ENCODE assay signal across 13 cellular contexts in the genomic region with DNA sequence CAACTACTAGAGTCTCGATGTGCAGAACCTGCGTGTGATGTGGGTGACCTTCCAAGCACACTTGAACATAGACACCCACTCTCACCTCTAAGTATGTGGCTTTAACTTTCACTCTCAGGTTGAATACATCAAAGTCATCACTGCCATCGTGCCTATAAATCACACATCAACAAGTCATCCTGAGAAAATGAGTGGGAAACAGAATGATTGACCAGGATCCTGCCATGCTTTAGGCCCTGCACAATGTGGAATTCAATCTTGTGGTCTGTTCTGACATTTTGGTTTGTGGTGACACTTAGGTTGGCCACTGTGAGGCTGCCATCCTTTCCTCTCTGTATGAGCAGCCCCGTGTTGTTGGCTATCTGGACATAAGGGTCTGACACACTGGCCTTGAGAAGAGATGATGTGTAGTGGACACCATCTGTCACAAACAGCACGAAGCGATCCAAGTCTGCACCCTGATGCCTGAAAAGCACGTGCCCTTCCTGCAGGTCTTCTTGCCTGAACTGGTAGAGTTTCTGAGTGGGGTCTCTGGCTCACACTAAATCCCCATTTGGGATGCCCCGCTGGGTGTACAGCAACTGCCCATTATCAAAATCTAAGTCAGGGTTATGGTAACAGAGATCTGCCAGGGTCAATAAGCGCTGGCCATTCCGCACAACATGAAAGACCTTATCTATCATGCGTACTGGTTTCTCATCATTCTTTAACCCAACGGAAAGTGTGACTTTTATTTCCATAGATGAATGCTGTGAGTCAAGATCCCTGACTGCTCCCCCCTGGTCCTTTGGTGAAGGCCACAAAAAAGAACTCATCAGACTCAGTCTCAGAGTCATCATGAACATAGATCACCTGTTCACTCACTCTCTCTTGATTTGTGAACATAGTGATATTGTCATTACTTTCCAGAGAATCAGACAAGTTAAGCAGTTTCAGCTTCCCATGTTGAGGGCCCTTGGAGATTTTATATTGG.
DNase-seq lines count a peak whose midpoint lies in the region; ATAC-seq lines count a peak whose summit lies in the region.
"Had no signal": no experiment of that assay in that cellular context is flagged by ENCODE, and none has a peak within 500 bp of the region (broad histone marks: within the 10 kb centered on the region; RNA-seq: fewer than 3 reads in every experiment).

No MANE protein-coding gene starts in this region.

- H3K4me3 Mint-ChIP-seq in activated T-cell treated with anti-CD3 and anti-CD28 coated beads, Interleukin-2, amount 50 U/mL, for 4 hours: no peak overlapping the region
- H3K4me3 Mint-ChIP-seq: nephron progenitor cell had no signal

- H3K9me3 Mint-ChIP-seq in activated T-cell treated with anti-CD3 and anti-CD28 coated beads, Interleukin-2, amount 50 U/mL, for 4 hours: no peaks in the 10 kb centered on the region
- H3K9me3 Mint-ChIP-seq: nephron progenitor cell had no signal

- H3K36me3 Mint-ChIP-seq in activated T-cell treated with anti-CD3 and anti-CD28 coated beads, Interleukin-2, amount 50 U/mL, for 4 hours (ENCODE audit: insufficient read depth): no peaks in the 10 kb centered on the region

- H3K4me1 Mint-ChIP-seq in activated T-cell treated with anti-CD3 and anti-CD28 coated beads, Interleukin-2, amount 50 U/mL, for 4 hours (ENCODE audit: low read depth): peaks cover 22% of the 10 kb centered on the region

- ATAC-seq in activated T-cell treated with anti-CD3 and anti-CD28 coated beads, Interleukin-2, amount 50 U/mL, for 4 hours: peak; percentile 79
- no peak for ATAC-seq in GM21576 (IDR thresholded peaks at IDR 0.05; ENCODE audit: unreplicated experiment)

- DNase-seq in stimulated activated CD4-positive, alpha-beta T cell treated with anti-CD3 and anti-CD28 coated beads, Interleukin-15, amount 100 ng/mL, for 24 hours: peak; percentile 58
- DNase-seq in stimulated activated CD4-positive, alpha-beta T cell treated with anti-CD3 and anti-CD28 coated beads, Interleukin-12 subunit alpha, Interleukin-12 subunit beta, amount 100 ng/mL, for 4 hours: no peak
- DNase-seq in activated T-cell treated with anti-CD3 and anti-CD28 coated beads, Interleukin-2, amount 50 U/mL, for 4 hours: no peak
- DNase-seq in stimulated activated CD4-positive, alpha-beta T cell treated with anti-CD3 and anti-CD28 coated beads, Interleukin-1b, Interleukin-23, amount 100 ng/mL, for 48 hours: peak; percentile 58
- DNase-seq in NAMALWA (ENCODE audit: low spot score): no peak
- DNase-seq in dedifferentiated amniotic fluid mesenchymal stem cell (ENCODE audit: extremely low spot score): no peak
- DNase-seq: AML-193, foreskin melanocyte, H7, NCI-H2029 treated with DMSO at 0.1 percent for 48 hours, NCI-H510A treated with DMSO at 0.1 percent for 48 hours, nephron progenitor cell had no signal

- peaks cover 16% of the 10 kb centered on the region for H3K27me3 Mint-ChIP-seq in activated T-cell treated with anti-CD3 and anti-CD28 coated beads, Interleukin-2, amount 50 U/mL, for 4 hours (ENCODE audit: low read depth)

Comparison
In these comparisons a context has a peak if more than half of its experiments do, and no peak if none do; other contexts are left out.
1. DNase-seq: peak in stimulated activated CD4-positive, alpha-beta T cell treated with anti-CD3 and anti-CD28 coated beads, Interleukin-15, amount 100 ng/mL, for 24 hours (single experiment) and stimulated activated CD4-positive, alpha-beta T cell treated with anti-CD3 and anti-CD28 coated beads, Interleukin-1b, Interleukin-23, amount 100 ng/mL, for 48 hours (single experiment); none in stimulated activated CD4-positive, alpha-beta T cell treated with anti-CD3 and anti-CD28 coated beads, Interleukin-12 subunit alpha, Interleukin-12 subunit beta, amount 100 ng/mL, for 4 hours (single experiment), activated T-cell treated with anti-CD3 and anti-CD28 coated beads, Interleukin-2, amount 50 U/mL, for 4 hours (single experiment), NAMALWA (single experiment) and dedifferentiated amniotic fluid mesenchymal stem cell (single experiment).